1 cellular context compared by ENCODE assay signal in genomic region chr14:34539407-34540180, GRCh38.
A peak's percentile ranks its signal among the peaks of the same experiment; 100 is the strongest.
TF ChIP-seq lines count a peak whose summit lies in the region.

TSS of gene EAPP (minus strand) at chr14:34539701. CDS start at chr14:34539628, 73 bp downstream.

TF ChIP-seq in HepG2, 621 proteins besides CTCF, POLR2A, EP300 and RAD21 (continued from another document and continues in another):
- TF ChIP-seq PRDM10 (CRISPR knock-in tag; IDR thresholded peaks at IDR 0.05; ENCODE audit: low read depth) (peak; percentile 92), ZNF501 (CRISPR knock-in tag; IDR thresholded peaks at IDR 0.05) (peak; percentile 99), MYNN (CRISPR knock-in tag; IDR thresholded peaks at IDR 0.05; ENCODE audit: low read depth) (peak; percentile 98), SOX6 (IDR thresholded peaks at IDR 0.05) (no peak), SOX6 (CRISPR knock-in tag; IDR thresholded peaks at IDR 0.05) (peak; percentile 83), ZNF251 (CRISPR knock-in tag; IDR thresholded peaks at IDR 0.05) (peak; percentile 92; the same call in 1 of the 2 replicates), BCLAF1 (IDR thresholded peaks at IDR 0.05) (no peak), ZNF383 (CRISPR knock-in tag; IDR thresholded peaks at IDR 0.05; ENCODE audit: borderline replicate concordance) (peak; percentile 85; the same call in 1 of the 2 replicates), FOXP4 (CRISPR knock-in tag; IDR thresholded peaks at IDR 0.05) (peak; percentile 95), IKZF4 (CRISPR knock-in tag; IDR thresholded peaks at IDR 0.05; ENCODE audit: borderline replicate concordance, low read depth, not compliant biosample characterization) (peak; percentile 99), HNF1A (IDR thresholded peaks at IDR 0.05; ENCODE audit: low read depth) (no peak; the same call in 1 of the 2 replicates), HNF1A (CRISPR knock-in tag; IDR thresholded peaks at IDR 0.05; ENCODE audit: borderline replicate concordance) (peak; percentile 92), ZHX2 (IDR thresholded peaks at IDR 0.05; ENCODE audit: low read depth) (peak; percentile 96), ZHX2 (CRISPR knock-in tag; IDR thresholded peaks at IDR 0.05; ENCODE audit: borderline replicate concordance) (peak; percentile 94), THAP11 (CRISPR knock-in tag; IDR thresholded peaks at IDR 0.05) (peak; percentile 95), NBN (conservative IDR thresholded peaks at IDR 0.05) (no peak), ATF4 (CRISPR knock-in tag; IDR thresholded peaks at IDR 0.05) (peak in 1 of 2 experiments; percentile 94; a peak in 3 of 4 replicates), ZFAT (CRISPR knock-in tag; conservative IDR thresholded peaks at IDR 0.05) (peak; percentile 78; the same call in 1 of the 2 replicates), MED8 (CRISPR knock-in tag; IDR thresholded peaks at IDR 0.05; ENCODE audit: insufficient replicate concordance) (peak; percentile 92), SMARCE1 (IDR thresholded peaks at IDR 0.05; ENCODE audit: borderline replicate concordance) (no peak), ZNF850 (CRISPR knock-in tag; conservative IDR thresholded peaks at IDR 0.05) (0 out of 2 replicates have a peak, but pooled peaks have one; percentile 33), RFX5 (IDR thresholded peaks at IDR 0.05; ENCODE audit: low read depth, low read length) (peak; percentile 68), SRY (CRISPR knock-in tag; IDR thresholded peaks at IDR 0.05) (peak; percentile 99), KMT2B (CRISPR knock-in tag; IDR thresholded peaks at IDR 0.05) (peak; percentile 99), ZBTB26 (CRISPR knock-in tag; IDR thresholded peaks at IDR 0.05; ENCODE audit: borderline replicate concordance) (peak; percentile 96), ZNF33A (CRISPR knock-in tag; IDR thresholded peaks at IDR 0.05; ENCODE audit: borderline replicate concordance) (peak; percentile 94), TFE3 (CRISPR knock-in tag; IDR thresholded peaks at IDR 0.05) (peak; percentile 89), ZNF879 (CRISPR knock-in tag; IDR thresholded peaks at IDR 0.05) (peak; percentile 97), HIVEP1 (CRISPR knock-in tag; IDR thresholded peaks at IDR 0.05) (peak; percentile 98), YEATS2 (CRISPR knock-in tag; IDR thresholded peaks at IDR 0.05; ENCODE audit: borderline replicate concordance) (peak; percentile 99), SOX13 (IDR thresholded peaks at IDR 0.05) (peak; percentile 80), SOX13 (CRISPR knock-in tag; conservative IDR thresholded peaks at IDR 0.05 in 1 of 2, IDR thresholded peaks at IDR 0.05 in 1 of 2) (peak; percentile 78 to 84; a peak in 3 of 4 replicates), ZFP36L1 (CRISPR knock-in tag; IDR thresholded peaks at IDR 0.05) (peak; percentile 86), ZNF33B (CRISPR knock-in tag; IDR thresholded peaks at IDR 0.05) (peak; percentile 94), MTF2 (CRISPR knock-in tag; IDR thresholded peaks at IDR 0.05; ENCODE audit: borderline replicate concordance) (peak; percentile 79; the same call in 1 of the 2 replicates), SP2 (CRISPR knock-in tag; IDR thresholded peaks at IDR 0.05) (peak; percentile 62; the same call in 1 of the 2 replicates)
